In the genomic region with DNA sequence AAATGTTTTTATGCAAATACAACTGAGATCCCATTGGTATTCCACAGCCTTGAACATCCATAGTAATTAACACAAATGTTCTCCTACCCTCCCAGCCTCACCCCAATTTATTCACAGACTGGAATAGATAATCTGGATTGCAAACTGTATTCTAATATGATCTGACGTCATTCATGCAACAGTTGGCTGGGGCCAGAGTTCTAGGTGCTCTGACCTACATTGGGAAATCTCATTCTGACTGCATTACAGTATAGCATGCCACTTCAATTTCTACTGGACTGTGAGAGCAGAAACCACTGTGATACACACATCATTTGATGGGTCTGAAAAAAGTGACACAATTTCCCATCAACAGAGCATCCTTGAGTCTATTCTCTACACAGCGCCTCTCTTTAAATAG, we compare ENCODE assay signal across 16 cellular contexts.
"Had no signal": no experiment of that assay in that cellular context is flagged by ENCODE, and none has a peak within 500 bp of the region (broad histone marks: within the 10 kb centered on the region; RNA-seq: fewer than 3 reads in every experiment).

No MANE protein-coding gene starts in this region.

- ATAC-seq: activated CD8-positive, alpha-beta memory T cell treated with anti-CD3 and anti-CD28 coated beads, Interleukin-2, amount 10 ng/mL, durations not matched to agents 7 days and 5 days; T-helper 17 cell had no signal

- DNase-seq: activated B cell treated with CpG ODN at 0.5 μM for 24 hours; activated CD4-positive, alpha-beta T cell treated with anti-CD3 and anti-CD28 coated beads for 1 hour; activated CD4-positive, alpha-beta T cell treated with anti-CD3 and anti-CD28 coated beads, Interleukin-2, amount 10 ng/mL, durations not matched to agents 24 days and 14 days; activated CD4-positive, alpha-beta T cell treated with anti-CD3 and anti-CD28 coated beads, Interleukin-2, amount 50 U/mL, for 48 hours; activated CD8-positive, alpha-beta memory T cell treated with anti-CD3 and anti-CD28 coated beads, Interleukin-2, amount 10 ng/mL, durations not matched to agents 7 days and 5 days; activated effector memory CD4-positive, alpha-beta T cell treated with Interleukin-2 at 50 U/mL for 16 hours; activated naive CD4-positive, alpha-beta T cell; activated T-cell treated with anti-CD3 and anti-CD28 coated beads, Interleukin-2, amount 50 U/mL, for 24 hours; amniotic stem cell; Karpas-422; MM.1S; NCI-H2029 treated with DMSO at 0.1 percent for 48 hours; NCI-H2227 treated with DMSO at 0.1 percent for 48 hours; SIG-M5; T-helper 17 cell; T-helper 9 cell had no signal
